ENCODE assay signal across 20 cellular contexts in genomic region chr9:128862401-128862851, GRCh38. TPM values are rescaled to one million over a fixed set of nuclear protein-coding genes. Genes with fewer than 3 reads are reported as not detected.
DNase-seq lines count a peak whose midpoint lies in the region; ATAC-seq and TF ChIP-seq lines count a peak whose summit lies in the region.
"Had no signal": no experiment of that assay in that cellular context is flagged by ENCODE, and none has a peak within 500 bp of the region (broad histone marks: within the 10 kb centered on the region; RNA-seq: fewer than 3 reads in every experiment).

No MANE protein-coding gene starts in this region.

- no peak overlapping the region for H2BK15ac ChIP-seq in neuronal stem cell (ENCODE audit: low read length)

- H2BK120ac ChIP-seq in neuronal stem cell (ENCODE audit: low read depth, low read length): no peak overlapping the region

- ATAC-seq in Right ventricle myocardium superior (ENCODE audit: poor library complexity): peak; percentile 71
- no peak for ATAC-seq in left cardiac atrium
- ATAC-seq in heart right ventricle: peak in 5 of 8 donors; percentile 36 to 72 (median 50)
- ATAC-seq in upper lobe of right lung: peak; percentile 79
- ATAC-seq in GM19467 (IDR thresholded peaks at IDR 0.05; ENCODE audit: unreplicated experiment): no peak
- ATAC-seq: A549; effector memory CD8-positive, alpha-beta T cell; HCT116 had no signal

- intact Hi-C loops in Right ventricle myocardium superior (cut with DNase I): loop anchor here (2.0 kb wide), 1 partner anchor 66 kb away; no protein-coding TSS in a partner anchor
- intact Hi-C loops in left cardiac atrium (cut with DNase I): loop anchor here in 1 of 2 donors (5.0 kb wide), 1 partner anchor 85 kb away; the partner anchor contains the start of genes DOLK and NUP188
- intact Hi-C loops in heart right ventricle (cut with DNase I): loop anchor here in 3 of 10 donors (2.0 kb wide), 2 partner anchors 64 to 66 kb away; no protein-coding TSS in a partner anchor
- intact Hi-C loops in upper lobe of right lung (cut with DNase I): loop anchor here (5.0 kb wide), 1 partner anchor 65 kb away; no protein-coding TSS in a partner anchor

- TF ChIP-seq CTCF in heart right ventricle (IDR thresholded peaks at IDR 0.05) (no peak), upper lobe of right lung (IDR thresholded peaks at IDR 0.05) (no peak), tibial nerve (IDR thresholded peaks at IDR 0.05) (no peak)

- no peaks in the 10 kb centered on the region for H3K9me3 ChIP-seq in heart right ventricle
- H3K9me3 ChIP-seq in neuronal stem cell (replicated peaks in 1 of 2; ENCODE audit: control insufficient read depth in 2 of 2, insufficient read depth in 1 of 2, low read depth in 1 of 2, low read length in 2 of 2): no peaks in the 10 kb centered on the region
- no peaks in the 10 kb centered on the region for H3K9me3 ChIP-seq in upper lobe of right lung
- no peaks in the 10 kb centered on the region for H3K9me3 ChIP-seq in tibial nerve
- H3K9me3 ChIP-seq: A549, adrenal gland, ovary, SJSA1 had no signal

- H2AK5ac ChIP-seq in neuronal stem cell (ENCODE audit: low read depth, low read length): no peak overlapping the region

- peak overlapping the region; percentile 73 for H3K23ac ChIP-seq in neuronal stem cell (ENCODE audit: low read depth, low read length, poor library complexity)

- H3K4me1 ChIP-seq in heart right ventricle (peaks cover 0 to 22% (median 5%) of the 10 kb centered on the region in 9 donors), neuronal stem cell (ENCODE audit: control insufficient read depth in 2 of 2, insufficient read depth in 1 of 2, low read depth in 1 of 2, low read length in 2 of 2) (peaks cover 2 to 3% of the 10 kb centered on the region in 2 donors), upper lobe of right lung (peaks cover 16% of the 10 kb centered on the region), tibial nerve (peaks cover 0 to 14% (median 1%) of the 10 kb centered on the region in 4 donors)
- H3K4me1 ChIP-seq: adrenal gland, SJSA1 had no signal

- H3K4me2 ChIP-seq in neuronal stem cell (ENCODE audit: insufficient read depth, low read length, poor library complexity, severe bottlenecking): no peak overlapping the region
- H3K4me2 ChIP-seq: A549, hepatocyte had no signal

- H4K91ac ChIP-seq in neuronal stem cell (ENCODE audit: low read depth, low read length, poor library complexity): no peak overlapping the region

- no peak overlapping the region for H3K14ac ChIP-seq in neuronal stem cell (ENCODE audit: low read length)

- H2BK5ac ChIP-seq in neuronal stem cell (ENCODE audit: low read length): no peak overlapping the region

- no peaks in the 10 kb centered on the region for H3K36me3 ChIP-seq in heart right ventricle
- no peaks in the 10 kb centered on the region for H3K36me3 ChIP-seq in neuronal stem cell (replicated peaks in 1 of 2; ENCODE audit: control insufficient read depth in 2 of 2, insufficient read depth in 2 of 2, low read length in 2 of 2)
- no peaks in the 10 kb centered on the region for H3K36me3 ChIP-seq in upper lobe of right lung
- no peaks in the 10 kb centered on the region for H3K36me3 ChIP-seq in tibial nerve
- H3K36me3 ChIP-seq: adrenal gland, ovary, SJSA1 had no signal

- WGBS in heart right ventricle, 2 donors: 82 to 86% methylated on average over 6 of the region's 6 CpGs
- no CpG with 5 or more reads among the region's 6 CpGs for WGBS in neuronal stem cell (ENCODE audit: extremely low coverage in 2 of 2, insufficient read length in 2 of 2, insufficient replicate concordance in 1 of 2), 2 donors
- 86 to 94% methylated on average over 5 to 6 of the region's 6 CpGs for WGBS in tibial nerve, 2 donors

- no peak for TF ChIP-seq POLR2A in tibial nerve (IDR thresholded peaks at IDR 0.05)

- TF ChIP-seq EP300 in tibial nerve (IDR thresholded peaks at IDR 0.05): no peak

- H4K8ac ChIP-seq in neuronal stem cell (ENCODE audit: low read depth, low read length): peak overlapping the region; percentile 17

- peak overlapping the region; percentile 44 for H3K9ac ChIP-seq in neuronal stem cell (ENCODE audit: low read depth, low read length, poor library complexity)

- H3K4me3 ChIP-seq in heart right ventricle: no peak overlapping the region
- no peak overlapping the region for H3K4me3 ChIP-seq in neuronal stem cell (ENCODE audit: low read length in 2 of 2)
- H3K4me3 ChIP-seq in upper lobe of right lung: no peak overlapping the region
- H3K4me3 ChIP-seq in tibial nerve: no peak overlapping the region
- H3K4me3 ChIP-seq: A549, adrenal gland, hepatocyte, ovary, SJSA1 had no signal

- peaks cover 2% of the 10 kb centered on the region for H3K79me1 ChIP-seq in neuronal stem cell (ENCODE audit: low read depth, low read length)

- H3K27me3 ChIP-seq in heart right ventricle: no peaks in the 10 kb centered on the region
- no peaks in the 10 kb centered on the region for H3K27me3 ChIP-seq in neuronal stem cell (ENCODE audit: control insufficient read depth in 3 of 3, insufficient read depth in 3 of 3, low read depth in 1 of 3, low read length in 3 of 3)
- H3K27me3 ChIP-seq in upper lobe of right lung: no peaks in the 10 kb centered on the region
- no peaks in the 10 kb centered on the region for H3K27me3 ChIP-seq in tibial nerve
- H3K27me3 ChIP-seq: adrenal gland, hepatocyte, ovary, SJSA1 had no signal

- DNase-seq in Right ventricle myocardium superior: peak; percentile 53
- no peak for DNase-seq in left cardiac atrium
- DNase-seq in heart right ventricle: peak in 1 of 2 donors; percentile 24
- DNase-seq in neuronal stem cell (ENCODE audit: low spot score): no peak
- DNase-seq in upper lobe of right lung: peak; percentile 77
- no peak for DNase-seq in tibial nerve (ENCODE audit: low spot score in 2 of 2)
- no peak for DNase-seq in activated naive CD4-positive, alpha-beta T cell (lab: John Stamatoyannopoulos, UW)
- DNase-seq: activated CD4-positive, CD25-positive, alpha-beta regulatory T cell treated with anti-CD3 and anti-CD28 coated beads, Interleukin-2, amount 50 U/mL, for 72 hours; adrenal gland; caudate nucleus; effector memory CD8-positive, alpha-beta T cell; NCI-H1092 treated with DMSO at 0.1 percent for 48 hours; NCI-H524; ovary; stimulated activated CD4-positive, alpha-beta T cell treated with anti-CD3 and anti-CD28 coated beads, Interleukin-4, amount 100 ng/mL, for 24 hours had no signal

- H3K18ac ChIP-seq in neuronal stem cell (ENCODE audit: low read length): no peak overlapping the region

- H3K27ac ChIP-seq in heart right ventricle (peak overlapping the region in 2 of 10 donors; percentile 0 to 16), neuronal stem cell (replicated peaks; ENCODE audit: low read length) (no peak overlapping the region), upper lobe of right lung (peak overlapping the region; percentile 5), tibial nerve (no peak overlapping the region)
- H3K27ac ChIP-seq: adrenal gland, hepatocyte, ovary, SJSA1 had no signal

- peak overlapping the region; percentile 66 for H3K4ac ChIP-seq in neuronal stem cell (ENCODE audit: low read length)

- no peak overlapping the region for H2BK12ac ChIP-seq in neuronal stem cell (ENCODE audit: low read length)

- H2AFZ ChIP-seq in neuronal stem cell (ENCODE audit: low read length): no peak overlapping the region
- H2AFZ ChIP-seq: hepatocyte had no signal

RNA-seq across cellular contexts. Expression of gene KYAT1, which starts 19.3 kb away (rescaled TPM):
- total RNA-seq in Right ventricle myocardium superior: 12.6 TPM
- 10 to 100 TPM; 10.4 to 10.8 TPM for total RNA-seq in left cardiac atrium
- total RNA-seq in heart right ventricle: 10 to 100 TPM in 7 of 10 donors, 1 to 10 TPM in 3; 8.9 to 20.3 (median 11.1) TPM
- polyA plus RNA-seq in heart right ventricle: 10 to 100 TPM; 10.9 to 12.7 TPM
- polyA plus RNA-seq in neuronal stem cell (2013, experiment 1 of 2): 19.9 TPM
- polyA plus RNA-seq in neuronal stem cell (2013, experiment 2 of 2): 19.3 TPM
- 6.6 TPM for total RNA-seq in upper lobe of right lung
- total RNA-seq in tibial nerve: 1 to 10 TPM; 7.4 to 9.0 (median 8.6) TPM

RNA-seq across cellular contexts. Expression of gene LRRC8A, which starts 19.5 kb away (rescaled TPM):
- total RNA-seq in Right ventricle myocardium superior (20.2 TPM), left cardiac atrium (10 to 100 TPM; 23.7 to 47.8 TPM), heart right ventricle (10 to 100 TPM; 15.2 to 45.1 (median 19.6) TPM), upper lobe of right lung (68.1 TPM), tibial nerve (10 to 100 TPM; 65.1 to 94.7 (median 81.1) TPM)
- polyA plus RNA-seq in heart right ventricle: 10 to 100 TPM; 13.2 to 41.7 TPM
- polyA plus RNA-seq in neuronal stem cell (2013, experiment 1 of 2): 28.5 TPM
- polyA plus RNA-seq in neuronal stem cell (2013, experiment 2 of 2): 29.6 TPM

RNA-seq across cellular contexts. Expression of gene SPOUT1, which starts 32.8 kb away (rescaled TPM):
- total RNA-seq in Right ventricle myocardium superior (15.8 TPM), left cardiac atrium (10 to 100 TPM; 18.5 to 20.9 TPM), heart right ventricle (10 to 100 TPM in 9 of 10 donors, 1 to 10 TPM in 1; 9.9 to 22.1 (median 16.4) TPM), upper lobe of right lung (45.8 TPM), tibial nerve (10 to 100 TPM; 26.4 to 71.7 (median 39.0) TPM)
- polyA plus RNA-seq in heart right ventricle: 10 to 100 TPM; 20.8 to 22.4 TPM
- polyA plus RNA-seq in neuronal stem cell (2013, experiment 1 of 2): 14.3 TPM
- 13.9 TPM for polyA plus RNA-seq in neuronal stem cell (2013, experiment 2 of 2)

RNA-seq across cellular contexts. Expression of gene ENDOG, which starts 44.1 kb away (rescaled TPM):
- total RNA-seq in Right ventricle myocardium superior: 89.0 TPM
- total RNA-seq in left cardiac atrium: 10 to 100 TPM; 58.5 to 61.8 TPM
- 10 to 100 TPM; 40.9 to 97.2 (median 52.0) TPM for total RNA-seq in heart right ventricle
- 10 to 100 TPM; 51.3 to 98.8 TPM for polyA plus RNA-seq in heart right ventricle
- polyA plus RNA-seq in neuronal stem cell (2013, experiment 1 of 2): 9.8 TPM
- 9.3 TPM for polyA plus RNA-seq in neuronal stem cell (2013, experiment 2 of 2)
- 18.6 TPM for total RNA-seq in upper lobe of right lung
- total RNA-seq in tibial nerve: 10 to 100 TPM; 22.8 to 53.1 (median 48.8) TPM

RNA-seq across cellular contexts. Expression of gene PHYHD1, which starts 58.4 kb away (rescaled TPM):
- 28.7 TPM for total RNA-seq in Right ventricle myocardium superior
- 10 to 100 TPM; 21.4 to 28.2 TPM for total RNA-seq in left cardiac atrium
- total RNA-seq in heart right ventricle: 10 to 100 TPM; 14.7 to 38.9 (median 21.8) TPM
- 10 to 100 TPM; 26.3 to 49.2 TPM for polyA plus RNA-seq in heart right ventricle
- 13.0 TPM for polyA plus RNA-seq in neuronal stem cell (2013, experiment 1 of 2)
- 12.5 TPM for polyA plus RNA-seq in neuronal stem cell (2013, experiment 2 of 2)
- 46.5 TPM for total RNA-seq in upper lobe of right lung
- total RNA-seq in tibial nerve: 10 to 100 TPM; 37.8 to 55.3 (median 45.8) TPM
- total RNA-seq: SJSA1 had no signal
- polyA plus RNA-seq: A549 had no signal

Comparison
In these comparisons a context has a peak if more than half of its experiments do, and no peak if none do; other contexts are left out.
1. ATAC-seq: peak in Right ventricle myocardium superior (single experiment), heart right ventricle (5 of 8) and upper lobe of right lung (single experiment); none in left cardiac atrium (0 of 2) and GM19467 (single experiment).
2. DNase-seq: peak in Right ventricle myocardium superior (single experiment) and upper lobe of right lung (single experiment); none in left cardiac atrium (single experiment), neuronal stem cell (single experiment), tibial nerve (0 of 2) and activated naive CD4-positive, alpha-beta T cell (0 of 4).